In the genomic region with DNA sequence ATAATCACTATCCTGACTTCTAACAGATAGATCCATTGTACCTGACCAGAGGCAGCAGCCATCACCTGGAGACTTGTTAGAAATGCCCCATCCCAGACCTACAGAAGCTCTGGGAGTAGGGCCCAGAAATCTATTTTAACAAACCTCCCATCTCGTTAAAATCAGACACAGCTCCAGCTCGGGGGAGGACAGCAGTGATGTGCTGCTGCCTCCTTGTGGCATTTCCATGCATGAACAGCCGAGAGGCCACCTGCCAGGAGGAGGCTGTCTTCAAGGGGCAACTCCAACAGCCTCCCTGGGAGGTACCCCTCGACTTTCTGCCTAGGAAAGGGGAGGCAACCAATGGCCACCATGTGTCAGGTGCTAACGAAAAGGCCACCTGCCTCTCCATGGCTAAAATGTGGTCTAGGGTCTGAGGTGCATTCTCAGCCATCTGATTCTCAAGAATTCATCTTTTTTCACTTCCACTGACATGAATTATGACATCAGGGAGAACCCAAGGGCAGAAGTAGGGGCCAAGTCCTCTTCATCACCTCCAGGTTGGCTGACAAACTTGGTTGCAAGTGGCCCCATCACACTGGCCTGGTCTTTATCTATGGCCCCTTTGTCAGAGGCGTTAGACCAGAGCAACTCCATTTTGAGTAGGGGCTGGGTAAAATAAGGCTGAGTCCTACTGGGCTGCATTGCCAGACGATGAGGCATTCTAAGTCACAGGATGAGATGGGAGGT, we compare ENCODE assay signal across 9 cellular contexts. TPM values are rescaled to one million over a fixed set of nuclear protein-coding genes. Genes with fewer than 3 reads are reported as not detected.
DNase-seq lines count a peak whose midpoint lies in the region; ATAC-seq, FAIRE-seq and TF ChIP-seq lines count a peak whose summit lies in the region.
"Had no signal": no experiment of that assay in that cellular context is flagged by ENCODE, and none has a peak within 500 bp of the region (broad histone marks: within the 10 kb centered on the region; RNA-seq: fewer than 3 reads in every experiment).

No MANE protein-coding gene starts in this region.

- in situ Hi-C loops in SK-MEL-5 (cut with HindIII; ENCODE audit: low pct_unique_long_range_greater_than_20kb, low sequenced_read_pairs): no loop called here

- DNase-seq in DMS 273 (lab: John Stamatoyannopoulos, UW; ENCODE audit: unreplicated experiment) (peak; percentile 87), HTR-8/SVneo (ENCODE audit: insufficient read length, low spot score) (peak; percentile 91), SK-MEL-5 (ENCODE audit: low read depth, low spot score) (peak; percentile 83), heart left ventricle (peak in 4 of 5 donors; percentile 56 to 69 (median 64)), psoas muscle (peak; percentile 66 to 80)
- DNase-seq in activated naive CD8-positive, alpha-beta T cell treated with anti-CD3 and anti-CD28 coated beads, Interleukin-2, amount 50 U/mL, for 16 hours (ENCODE audit: low read depth, low spot score): peak; percentile 27

- no peak overlapping the region for H3K4me3 ChIP-seq in heart left ventricle
- H3K4me3 ChIP-seq in psoas muscle: no peak overlapping the region

- ATAC-seq in heart left ventricle (peak; percentile 39 to 59 (median 48)), psoas muscle (peak; percentile 55 to 67 (median 63)), HG03025 (IDR thresholded peaks at IDR 0.05; ENCODE audit: low FRiP score, unreplicated experiment) (no peak), HG02588 (IDR thresholded peaks at IDR 0.05; ENCODE audit: unreplicated experiment) (no peak)

- H3K36me3 ChIP-seq in heart left ventricle (no peaks in the 10 kb centered on the region), psoas muscle (ENCODE audit: insufficient read depth in 1 of 2, low read depth in 1 of 2) (no peaks in the 10 kb centered on the region)

- peak; percentile 81 to 97 (median 92) for TF ChIP-seq CTCF in heart left ventricle (IDR thresholded peaks at IDR 0.05)
- TF ChIP-seq CTCF in psoas muscle (IDR thresholded peaks at IDR 0.05): peak; percentile 97

- H3K9me3 ChIP-seq in heart left ventricle (no peaks in the 10 kb centered on the region), psoas muscle (no peaks in the 10 kb centered on the region)

- no peak for TF ChIP-seq POLR2A in heart left ventricle (IDR thresholded peaks at IDR 0.05)

- intact Hi-C loops in heart left ventricle (cut with DNase I): loop anchor here (1.0 to 10.0 kb wide), 7 partner anchors 48 to 519 kb away; partner anchors contain the start of gene OSER1 (in 2 of the 10)
- intact Hi-C loops in psoas muscle (cut with DNase I): loop anchor here (1.0 to 10.0 kb wide), 2 partner anchors 48 to 209 kb away; partner anchors contain the start of gene SERINC3 (in 1 of the 2)

- WGBS in heart left ventricle, 4 donors: 21 to 25% (median 25%) methylated on average over 7 of the region's 7 CpGs
- 26 to 31% (median 30%) methylated on average over 7 of the region's 7 CpGs for WGBS in psoas muscle, 3 donors

- H3K27ac ChIP-seq in heart left ventricle (no peak overlapping the region), psoas muscle (no peak overlapping the region)

- FAIRE-seq in HTR-8/SVneo (lab: Jason Lieb, UNC): peak; percentile 97
- FAIRE-seq: TTC549 had no signal

- H3K4me1 ChIP-seq in heart left ventricle: peaks cover 0 to 37% (median 11%) of the 10 kb centered on the region in 12 donors
- H3K4me1 ChIP-seq in psoas muscle: peaks cover 37% of the 10 kb centered on the region

- no peaks in the 10 kb centered on the region for H3K27me3 ChIP-seq in heart left ventricle
- no peaks in the 10 kb centered on the region for H3K27me3 ChIP-seq in psoas muscle (ENCODE audit: insufficient read depth in 3 of 3, low read length in 2 of 3)

RNA-seq across cellular contexts. Expression of gene KCNK15, which starts 12.2 kb away (rescaled TPM):
- total RNA-seq in SK-MEL-5 (2014; rRNA removed; shearing (Covaris generic)): 0.13 TPM in 1 of 2 replicates, not detected in the other
- 0.08 and 0.32 TPM in 2 replicates for polyA plus RNA-seq in SK-MEL-5 (2015; cell fraction: cytosol; rRNA removed)
- polyA plus RNA-seq in SK-MEL-5 (2015; cell fraction: nucleus; rRNA removed): 0.15 TPM in 1 of 2 replicates, not detected in the other
- 1 to 10 TPM in 2 of 9 donors, under 1 TPM in 7; 0.12 to 2.2 (median 0.39) TPM for total RNA-seq in heart left ventricle
- polyA plus RNA-seq in heart left ventricle: under 1 TPM; 0.23 to 0.33 TPM
- total RNA-seq in psoas muscle: under 1 TPM; 0.11 to 0.79 (median 0.32) TPM
- under 1 TPM in 2 of 3 donors, not detected in 1; 0.08 to 0.23 TPM for polyA plus RNA-seq in psoas muscle

RNA-seq across cellular contexts. Expression of gene CCN5, which starts 18.3 kb away (rescaled TPM):
- 0.45 and 0.85 TPM in 2 replicates for total RNA-seq in SK-MEL-5 (2014; rRNA removed; shearing (Covaris generic))
- polyA plus RNA-seq in SK-MEL-5 (2015; cell fraction: cytosol; rRNA removed): 0.23 and 2.2 TPM in 2 replicates
- 0.26 and 2.0 TPM in 2 replicates for polyA plus RNA-seq in SK-MEL-5 (2015; cell fraction: nucleus; rRNA removed)
- total RNA-seq in heart left ventricle: 10 to 100 TPM in 8 of 9 donors, 1 to 10 TPM in 1; 7.3 to 62.3 (median 28.7) TPM
- 10 to 100 TPM; 11.0 to 92.3 TPM for polyA plus RNA-seq in heart left ventricle
- total RNA-seq in psoas muscle: 10 to 100 TPM in 2 of 4 donors, 1 to 10 TPM in 2; 4.2 to 20.9 (median 9.9) TPM
- polyA plus RNA-seq in psoas muscle: 10 to 100 TPM in 1 of 3 donors, 1 to 10 TPM in 2; 3.3 to 14.8 (median 5.1) TPM

Comparison
In these comparisons a context has a peak if more than half of its experiments do, and no peak if none do; other contexts are left out.
1. DNase-seq: peak in every context shown above with its lines; median percentile 91 in HTR-8/SVneo; 87 in DMS 273; 83 in SK-MEL-5; 73 in psoas muscle; 64 in heart left ventricle; 27 in activated naive CD8-positive, alpha-beta T cell treated with anti-CD3 and anti-CD28 coated beads, Interleukin-2, amount 50 U/mL, for 16 hours.
2. ATAC-seq: peak in heart left ventricle (4 of 4) and psoas muscle (4 of 4); none in HG03025 (single experiment) and HG02588 (single experiment).